ENCODE assay signal across 18 cellular contexts in genomic region chr2:109325570-109325969, GRCh38.
DNase-seq lines count a peak whose midpoint lies in the region; ATAC-seq and TF ChIP-seq lines count a peak whose summit lies in the region.
"Had no signal": no experiment of that assay in that cellular context is flagged by ENCODE, and none has a peak within 500 bp of the region (broad histone marks: within the 10 kb centered on the region; RNA-seq: fewer than 3 reads in every experiment).

No MANE protein-coding gene starts in this region.

- H3K9me2 ChIP-seq in SK-N-SH = no peaks in the 10 kb centered on the region

- peaks cover 40% of the 10 kb centered on the region; the same call in 1 of the 2 replicates for H3K79me2 ChIP-seq in SK-N-SH (ENCODE audit: insufficient read depth)
- no peaks in the 10 kb centered on the region for H3K79me2 ChIP-seq in neural progenitor cell (ENCODE audit: low read depth)

- in situ Hi-C loops in brain microvascular endothelial cell (cut with HindIII; ENCODE audit: low pct_ligation_motif_present, low sequenced_read_pairs) = no loop called here

- H2AFZ ChIP-seq in SK-N-SH (ENCODE audit: low read depth) (no peak overlapping the region), neural progenitor cell (replicated peaks) (no peak overlapping the region)

- peaks cover 9% of the 10 kb centered on the region for H3K36me3 Mint-ChIP-seq in neural progenitor cell
- H3K36me3 Mint-ChIP-seq: activated naive CD4-positive, alpha-beta T cell treated with anti-CD3 and anti-CD28 coated beads, Interleukin-2, amount 10 ng/mL, durations not matched to agents 7 days and 5 days had no signal

- H3K4me2 ChIP-seq in SK-N-SH (peak overlapping the region; percentile 44), neural progenitor cell (no peak overlapping the region)

- peaks cover 3% of the 10 kb centered on the region for H3F3A ChIP-seq in SK-N-SH (replicated peaks; ENCODE audit: insufficient read depth)
- H3F3A ChIP-seq in neural progenitor cell (ENCODE audit: low read depth) = no peaks in the 10 kb centered on the region

- H3K36me3 ChIP-seq in SK-N-SH (replicated peaks in 1 of 2; ENCODE audit: control insufficient read depth in 1 of 2, insufficient read depth in 2 of 2, low read length in 1 of 2) (no peaks in the 10 kb centered on the region), brain microvascular endothelial cell (replicated peaks) (no peaks in the 10 kb centered on the region), lung (ENCODE audit: control insufficient read depth in 2 of 2, insufficient read depth in 2 of 2, low read length in 2 of 2) (no peaks in the 10 kb centered on the region), thoracic aorta (no peaks in the 10 kb centered on the region), neural progenitor cell (no peaks in the 10 kb centered on the region)
- H3K36me3 ChIP-seq: cardiac muscle cell, thyroid gland had no signal

- peaks cover 2% of the 10 kb centered on the region for H3K27me3 Mint-ChIP-seq in neural progenitor cell (ENCODE audit: insufficient read depth, low read depth)

- ATAC-seq in SK-N-SH treated with all-trans-retinoic acid at 6 μM for 48 hours (no peak), lung (ENCODE audit: insufficient read depth, low FRiP score) (no peak), thoracic aorta (ENCODE audit: insufficient number of reproducible peaks, low FRiP score, low read depth) (no peak), GM21423 (IDR thresholded peaks at IDR 0.05; ENCODE audit: unreplicated experiment) (no peak)

- H3K4me1 ChIP-seq in SK-N-SH (ENCODE audit: control insufficient read depth in 1 of 2, insufficient read depth in 2 of 2, low read depth in 1 of 2, low read length in 1 of 2) (peaks cover 4 to 29% of the 10 kb centered on the region in 2 experiments), lung (ENCODE audit: control insufficient read depth in 2 of 2, insufficient read depth in 2 of 2, low read length in 2 of 2) (peaks cover 11 to 12% of the 10 kb centered on the region in 2 donors), thoracic aorta (ENCODE audit: control insufficient read depth in 1 of 2, low read depth in 2 of 2) (peaks cover 32 to 78% of the 10 kb centered on the region in 2 donors), neural progenitor cell (no peaks in the 10 kb centered on the region)

- H3K9ac ChIP-seq in SK-N-SH = no peak overlapping the region
- H3K9ac ChIP-seq in neural progenitor cell = no peak overlapping the region

- TF ChIP-seq EP300 in SK-N-SH (IDR thresholded peaks at IDR 0.05; ENCODE audit: borderline replicate concordance in 1 of 2, low read depth in 1 of 2, low read length in 1 of 2) = no peak

- H3K9me3 Mint-ChIP-seq in neural progenitor cell = peaks cover 13% of the 10 kb centered on the region
- H3K9me3 Mint-ChIP-seq: activated CD4-positive, alpha-beta T cell treated with anti-CD3 and anti-CD28 coated beads, Interleukin-2, amount 10 ng/mL, durations not matched to agents 7 days and 5 days; activated naive CD4-positive, alpha-beta T cell treated with anti-CD3 and anti-CD28 coated beads, Interleukin-2, amount 10 ng/mL, durations not matched to agents 7 days and 5 days had no signal

- H3K27me3 ChIP-seq in SK-N-SH (ENCODE audit: insufficient read depth) (no peaks in the 10 kb centered on the region), brain microvascular endothelial cell (replicated peaks) (no peaks in the 10 kb centered on the region), lung (ENCODE audit: control insufficient read depth, insufficient read depth) (no peaks in the 10 kb centered on the region), thoracic aorta (replicated peaks; ENCODE audit: insufficient read depth) (no peaks in the 10 kb centered on the region), neural progenitor cell (no peaks in the 10 kb centered on the region)
- H3K27me3 ChIP-seq: thyroid gland had no signal

- peaks cover 14% of the 10 kb centered on the region for H3K4me1 Mint-ChIP-seq in neural progenitor cell

- POLR2A ChIA-PET in SK-N-SH (lab: Yijun Ruan, JAX) = no interaction called here

- DNase-seq in SK-N-SH = no peak
- no peak for DNase-seq in brain microvascular endothelial cell
- no peak for DNase-seq in lung (ENCODE audit: low spot score)
- no peak for DNase-seq in thoracic aorta (ENCODE audit: low spot score)
- DNase-seq in T-helper 2 cell = no peak
- DNase-seq in neural progenitor cell (ENCODE audit: low spot score) = no peak
- DNase-seq: activated CD4-positive, alpha-beta T cell treated with anti-CD3 and anti-CD28 coated beads, Interleukin-2, amount 10 ng/mL, durations not matched to agents 7 days and 5 days; activated naive CD4-positive, alpha-beta T cell treated with anti-CD3 and anti-CD28 coated beads, Interleukin-2, amount 10 ng/mL, durations not matched to agents 7 days and 5 days; activated T-cell treated with anti-CD3 and anti-CD28 coated beads for 4 hours; NCI-H2029; NCI-H510A; nephron progenitor cell; stimulated activated CD4-positive, alpha-beta T cell treated with anti-CD3 and anti-CD28 coated beads, Interleukin-2, amount 100 ng/mL, for 24 hours had no signal

- H3K4me3 Mint-ChIP-seq in neural progenitor cell = no peak overlapping the region
- H3K4me3 Mint-ChIP-seq: activated CD4-positive, alpha-beta T cell treated with anti-CD3 and anti-CD28 coated beads, Interleukin-2, amount 10 ng/mL, durations not matched to agents 7 days and 5 days; activated naive CD4-positive, alpha-beta T cell treated with anti-CD3 and anti-CD28 coated beads, Interleukin-2, amount 10 ng/mL, durations not matched to agents 7 days and 5 days; nephron progenitor cell had no signal

- peak overlapping the region in 1 of 2 experiments; percentile 60; a peak in 2 of 4 replicates for H3K27ac ChIP-seq in SK-N-SH (ENCODE audit: low read depth in 2 of 2, low read length in 1 of 2)
- H3K27ac ChIP-seq in brain microvascular endothelial cell = peak overlapping the region; percentile 84
- H3K27ac ChIP-seq in lung (ENCODE audit: low read depth in 1 of 2, low read length in 1 of 2) = peak overlapping the region; percentile 65 to 84
- H3K27ac ChIP-seq in thoracic aorta = peak overlapping the region; percentile 84 to 86
- no peak overlapping the region for H3K27ac ChIP-seq in neural progenitor cell
- H3K27ac ChIP-seq: 22Rv1, cardiac muscle cell had no signal

- H4K20me1 ChIP-seq in SK-N-SH (ENCODE audit: insufficient read depth) = no peaks in the 10 kb centered on the region
- no peaks in the 10 kb centered on the region for H4K20me1 ChIP-seq in neural progenitor cell (ENCODE audit: low read depth)

- no peaks in the 10 kb centered on the region for H3K9me3 ChIP-seq in SK-N-SH
- no peaks in the 10 kb centered on the region for H3K9me3 ChIP-seq in lung (ENCODE audit: control insufficient read depth in 2 of 2, insufficient read depth in 1 of 2, low read length in 1 of 2)
- no peaks in the 10 kb centered on the region for H3K9me3 ChIP-seq in thoracic aorta
- H3K9me3 ChIP-seq in neural progenitor cell (ENCODE audit: low read depth) = no peaks in the 10 kb centered on the region
- H3K9me3 ChIP-seq: thyroid gland had no signal

- 91% methylated on average over 4 of the region's 4 CpGs for WGBS in SK-N-SH (ENCODE audit: low lambda C conversion rate)
- 90 to 96% methylated on average over 4 of the region's 4 CpGs for WGBS in lung, 2 donors

- TF ChIP-seq CTCF in SK-N-SH (IDR thresholded peaks at IDR 0.05) = no peak
- no peak for TF ChIP-seq CTCF in brain microvascular endothelial cell (IDR thresholded peaks at IDR 0.05; ENCODE audit: low read depth, low read length, missing control alignments)
- TF ChIP-seq CTCF in lung (IDR thresholded peaks at IDR 0.05; ENCODE audit: control extremely low read depth, extremely low read depth) = no peak
- TF ChIP-seq CTCF in thoracic aorta (IDR thresholded peaks at IDR 0.05) = no peak
- TF ChIP-seq CTCF in neural progenitor cell (IDR thresholded peaks at IDR 0.05) = no peak

- H3K4me3 ChIP-seq in SK-N-SH (ENCODE audit: low read depth in 2 of 2, low read length in 1 of 2) = no peak overlapping the region
- no peak overlapping the region for H3K4me3 ChIP-seq in brain microvascular endothelial cell (ENCODE audit: low read depth, low read length)
- no peak overlapping the region for H3K4me3 ChIP-seq in lung
- peak overlapping the region; percentile 4 for H3K4me3 ChIP-seq in thoracic aorta
- H3K4me3 ChIP-seq in neural progenitor cell = no peak overlapping the region
- H3K4me3 ChIP-seq: cardiac muscle cell, thyroid gland had no signal

- CTCF ChIA-PET in SK-N-SH (lab: Yijun Ruan, JAX) = no interaction called here

- no peak overlapping the region for H3K27ac Mint-ChIP-seq in neural progenitor cell
- H3K27ac Mint-ChIP-seq: activated CD4-positive, alpha-beta T cell treated with anti-CD3 and anti-CD28 coated beads, Interleukin-2, amount 10 ng/mL, durations not matched to agents 7 days and 5 days; activated naive CD4-positive, alpha-beta T cell treated with anti-CD3 and anti-CD28 coated beads, Interleukin-2, amount 10 ng/mL, durations not matched to agents 7 days and 5 days; nephron progenitor cell had no signal

- TF ChIP-seq RAD21 in SK-N-SH (IDR thresholded peaks at IDR 0.05; ENCODE audit: low read length) = no peak

TF ChIP-seq in SK-N-SH, 30 proteins besides CTCF, POLR2A, EP300 and RAD21 (continues in another document):
- TF ChIP-seq FOXJ3 (CRISPR knock-in tag; IDR thresholded peaks at IDR 0.05) (no peak), TAF1 (IDR thresholded peaks at IDR 0.05; ENCODE audit: borderline replicate concordance, low read depth, low read length) (no peak)

TF ChIP-seq in SK-N-SH treated with all-trans-retinoic acid at 6 μM for 48 hours, 23 proteins besides CTCF, POLR2A, EP300 and RAD21 (continues in another document):
- no peak for TF ChIP-seq ZNF8 (CRISPR knock-in tag; IDR thresholded peaks at IDR 0.05)
- no peak for TF ChIP-seq TSHZ2 (CRISPR knock-in tag; IDR thresholded peaks at IDR 0.05)
